ENCODE assay signal across 8 cellular contexts in the genomic region with DNA sequence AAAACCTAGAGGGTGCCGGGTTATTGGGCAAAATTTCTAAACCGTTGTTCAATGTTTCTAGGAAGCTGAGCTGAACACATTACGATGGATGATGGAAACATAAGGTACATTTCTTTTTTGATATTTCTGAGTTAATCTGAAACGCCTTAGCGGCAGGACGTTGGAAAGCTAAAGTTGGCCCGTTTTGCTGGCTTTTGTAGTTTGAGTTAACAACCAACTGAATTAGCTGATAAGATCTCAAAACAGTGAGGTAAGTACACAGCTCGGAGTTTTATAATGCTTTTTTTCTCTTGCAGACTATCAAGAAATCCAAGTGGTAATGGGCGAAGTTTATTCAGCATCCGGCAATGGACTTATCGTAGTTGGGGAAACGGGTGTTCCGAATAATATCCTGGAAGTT.
DNase-seq lines count a peak whose midpoint lies in the region; ATAC-seq and TF ChIP-seq lines count a peak whose summit lies in the region.

No MANE protein-coding gene starts in this region.

- H3K4me3 ChIP-seq in GM12864 (ENCODE audit: low read depth, low read length) (peak overlapping the region; percentile 95), fibroblast of lung (replicated peaks in 1 of 4; ENCODE audit: control extremely low read depth in 1 of 4, insufficient read depth in 1 of 4, low read depth in 3 of 4, low read length in 4 of 4) (peak overlapping the region; percentile 80 to 98 (median 83)), rectal smooth muscle tissue (ENCODE audit: low read length) (peak overlapping the region; percentile 87)

- H3K27me3 ChIP-seq in fibroblast of lung (ENCODE audit: control insufficient read depth, insufficient read depth, low read length) (no peaks in the 10 kb centered on the region), rectal smooth muscle tissue (ENCODE audit: control insufficient read depth, insufficient read depth, low read length) (no peaks in the 10 kb centered on the region)

- peak overlapping the region; percentile 83 for H3K4me2 ChIP-seq in fibroblast of lung (ENCODE audit: extremely low read depth, insufficient read depth, low read length)

- POLR2A ChIA-PET in T-cell (lab: Charles Lee), result interaction anchor here in 1 of 2 donors (1.2 kb wide), 1 partner anchor 406 kb away, joined by 5 read pairs; a partner anchor contains a TSS

- peak overlapping the region; percentile 91 to 93 (median 92) for H3K4me3 Mint-ChIP-seq in T-cell

- H3K27me3 Mint-ChIP-seq in T-cell, result no peaks in the 10 kb centered on the region

- no peaks in the 10 kb centered on the region for H3K9me3 ChIP-seq in fibroblast of lung (ENCODE audit: control insufficient read depth, insufficient read depth, low read depth, low read length)

- ATAC-seq in T-cell (replicated peaks in 1 of 4), result no peak

- peaks cover 3% of the 10 kb centered on the region for H3K36me3 ChIP-seq in fibroblast of lung (ENCODE audit: control insufficient read depth, insufficient read depth, low read length)
- H3K36me3 ChIP-seq in rectal smooth muscle tissue (ENCODE audit: control insufficient read depth, insufficient read depth, low read length), result no peaks in the 10 kb centered on the region

- no peak for DNase-seq in GM12864 (ENCODE audit: low read depth)
- peak in 6 of 34 experiments; percentile 2 to 15 (median 5) for DNase-seq in T-cell
- peak in 1 of 2 donors; percentile 2 for DNase-seq in fibroblast of lung (ENCODE audit: low read depth in 2 of 2)
- no peak for DNase-seq in amniotic stem cell (lab: John Stamatoyannopoulos, UW)
- no peak for DNase-seq in NCI-H2081 treated with DMSO at 0.1 percent for 48 hours (lab: John Stamatoyannopoulos, UW)
- DNase-seq in iPS-NIHi7 (ENCODE audit: extremely low spot score), result no peak
- no peak for DNase-seq in SW 1271 (lab: John Stamatoyannopoulos, UW)

- no peaks in the 10 kb centered on the region for H4K20me1 ChIP-seq in fibroblast of lung (ENCODE audit: control insufficient read depth, extremely low read depth, insufficient read depth, low read length)

- H3K4me1 Mint-ChIP-seq in T-cell, result peaks cover 55 to 59% (median 56%) of the 10 kb centered on the region in 3 donors

- no peak overlapping the region for H2AFZ ChIP-seq in fibroblast of lung (ENCODE audit: low read length)

- H3K79me2 ChIP-seq in fibroblast of lung (ENCODE audit: control insufficient read depth, insufficient read depth, low read length), result peaks cover 23% of the 10 kb centered on the region

- H3K4me1 ChIP-seq in fibroblast of lung (ENCODE audit: control insufficient read depth, extremely low read depth, insufficient read depth, low read length) (peaks cover 3% of the 10 kb centered on the region), rectal smooth muscle tissue (ENCODE audit: control insufficient read depth, insufficient read depth, low read length) (no peaks in the 10 kb centered on the region)

- CTCF ChIA-PET in T-cell (lab: Charles Lee), result interaction anchor here (0.6 to 0.8 kb wide), 3 partner anchors 74 to 406 kb away, joined by 3 to 5 read pairs (median 3); a partner anchor contains a TSS

- TF ChIP-seq CTCF in GM12864 (IDR thresholded peaks at IDR 0.05; ENCODE audit: low read depth, low read length, missing control alignments), result no peak
- no peak for TF ChIP-seq CTCF in fibroblast of lung (conservative IDR thresholded peaks at IDR 0.05 in 1 of 2, IDR thresholded peaks at IDR 0.05 in 1 of 2; ENCODE audit: low read depth in 1 of 2, low read length in 2 of 2)

- H3K36me3 Mint-ChIP-seq in T-cell, result peaks cover 18% of the 10 kb centered on the region

- H3K27ac ChIP-seq in fibroblast of lung (ENCODE audit: insufficient read depth, low read length), result peak overlapping the region; percentile 84
- peak overlapping the region; percentile 88 for H3K27ac ChIP-seq in rectal smooth muscle tissue (ENCODE audit: low read depth, low read length)

- H3K9me3 Mint-ChIP-seq in T-cell, result no peaks in the 10 kb centered on the region

- H3K9ac ChIP-seq in fibroblast of lung (ENCODE audit: insufficient read depth, low read length) (peak overlapping the region; percentile 70), rectal smooth muscle tissue (ENCODE audit: low read length) (peak overlapping the region; percentile 86)

- peak overlapping the region; percentile 95 to 98 for H3K27ac Mint-ChIP-seq in T-cell
